ENCODE assay signal across 18 cellular contexts in genomic region chr17:4648741-4649140, GRCh38. TPM values are rescaled to one million over a fixed set of nuclear protein-coding genes. Genes with fewer than 3 reads are reported as not detected.
A peak's percentile ranks its signal among the peaks of the same experiment; 100 is the strongest.
DNase-seq lines count a peak whose midpoint lies in the region; ATAC-seq and TF ChIP-seq lines count a peak whose summit lies in the region.
"Had no signal": no experiment of that assay in that cellular context is flagged by ENCODE, and none has a peak within 500 bp of the region (broad histone marks: within the 10 kb centered on the region; RNA-seq: fewer than 3 reads in every experiment).

No MANE protein-coding gene starts in this region.

- H3K27me3 Mint-ChIP-seq in MCF 10A (ENCODE audit: insufficient read depth, unreplicated experiment) (peaks cover 36% of the 10 kb centered on the region), glutamatergic neuron (ENCODE audit: unreplicated experiment) (no peaks in the 10 kb centered on the region)
- no peaks in the 10 kb centered on the region for H3K27me3 Mint-ChIP-seq in dendritic cell treated with granulocyte-macrophage colony-stimulating factor and Interleukin-4, amounts not matched to agents 40 ng/mL and 50 ng/mL, for 4 days

- intact Hi-C loops in MCF 10A (cut with micrococcal nuclease), result no loop called here
- intact Hi-C loops in mammary epithelial cell (cut with micrococcal nuclease), result no loop called here
- intact Hi-C loops in dendritic cell treated with granulocyte-macrophage colony-stimulating factor and Interleukin-4, amounts not matched to agents 40 ng/mL and 50 ng/mL, for 4 days (cut with micrococcal nuclease), result loop anchor here (5.0 kb wide), 1 partner anchor 34 kb away; no protein-coding TSS in a partner anchor

- no peak overlapping the region for H3K27ac ChIP-seq in mammary epithelial cell (ENCODE audit: insufficient read depth, low read depth, low read length)
- H3K27ac ChIP-seq: esophagus muscularis mucosa, spleen had no signal

- no peaks in the 10 kb centered on the region for H3K4me1 ChIP-seq in mammary epithelial cell (ENCODE audit: insufficient read depth, low read length)
- H3K4me1 ChIP-seq: esophagus muscularis mucosa had no signal

- H3K36me3 Mint-ChIP-seq in MCF 10A (ENCODE audit: insufficient read depth, unreplicated experiment) (no peaks in the 10 kb centered on the region), glutamatergic neuron (ENCODE audit: unreplicated experiment) (no peaks in the 10 kb centered on the region)
- peaks cover 30% of the 10 kb centered on the region for H3K36me3 Mint-ChIP-seq in dendritic cell treated with granulocyte-macrophage colony-stimulating factor and Interleukin-4, amounts not matched to agents 40 ng/mL and 50 ng/mL, for 4 days (ENCODE audit: low read depth)

- WGBS in mammary epithelial cell (ENCODE audit: low coverage, missing lambda C conversion rate), result 100% methylated on average over 2 of the region's 2 CpGs

- BruUV-seq in MCF 10A (replicated peaks; lab: Mats Ljungman, UMichigan), result no TSS peak
- no TSS peak for BruUV-seq in mammary epithelial cell (replicated peaks; lab: Mats Ljungman, UMichigan)

- CTCF ChIA-PET in MCF 10A (lab: Yijun Ruan, JAX) (interaction anchor here (1.6 kb wide), 1 partner anchor 82 kb away, joined by 6 read pairs; no protein-coding TSS in a partner anchor), mammary epithelial cell (lab: Charles Lee; ENCODE audit: low non-redundant PET) (interaction anchor here (0.6 kb wide), 1 partner anchor 112 kb away, joined by 4 read pairs; no protein-coding TSS in a partner anchor)

- H3K4me2 ChIP-seq in mammary epithelial cell (ENCODE audit: insufficient read depth, low read depth, low read length), result no peak overlapping the region

- dilution Hi-C loops in mammary epithelial cell (cut with HindIII; ENCODE audit: low sequenced_read_pairs), result loop anchor here (5.0 kb wide), 3 partner anchors 44 to 79 kb away; partner anchors contain the start of gene SMTNL2

- H3K4me3 ChIP-seq in mammary epithelial cell (replicated peaks in 1 of 3; ENCODE audit: insufficient read depth in 1 of 3, low read depth in 2 of 3, low read length in 3 of 3), result no peak overlapping the region
- H3K4me3 ChIP-seq: esophagus muscularis mucosa, spleen had no signal

- in situ Hi-C loops in mammary epithelial cell (cut with MboI; ENCODE audit: low sequenced_read_pairs in 2 of 2), result no loop called here

- H3K4me1 Mint-ChIP-seq in MCF 10A (ENCODE audit: insufficient read depth, unreplicated experiment), result no peaks in the 10 kb centered on the region
- H3K4me1 Mint-ChIP-seq in dendritic cell treated with granulocyte-macrophage colony-stimulating factor and Interleukin-4, amounts not matched to agents 40 ng/mL and 50 ng/mL, for 4 days (ENCODE audit: low read depth), result peaks cover 77% of the 10 kb centered on the region
- H3K4me1 Mint-ChIP-seq in glutamatergic neuron (ENCODE audit: low read depth, unreplicated experiment), result no peaks in the 10 kb centered on the region
- H3K4me1 Mint-ChIP-seq: activated CD4-positive, alpha-beta T cell treated with anti-CD3 and anti-CD28 coated beads, Interleukin-2, amount 10 ng/mL, durations not matched to agents 24 days and 14 days had no signal

- no peaks in the 10 kb centered on the region for H3K36me3 ChIP-seq in mammary epithelial cell (ENCODE audit: insufficient read depth, low read length)
- H3K36me3 ChIP-seq: esophagus muscularis mucosa, spleen had no signal

- no peak overlapping the region for H2AFZ ChIP-seq in mammary epithelial cell (ENCODE audit: low read depth, low read length)

- no peaks in the 10 kb centered on the region for H3K79me2 ChIP-seq in mammary epithelial cell (ENCODE audit: insufficient read depth, low read length)

- no peak overlapping the region for H3K27ac Mint-ChIP-seq in MCF 10A (ENCODE audit: low read depth, unreplicated experiment)
- peak overlapping the region; percentile 62 for H3K27ac Mint-ChIP-seq in dendritic cell treated with granulocyte-macrophage colony-stimulating factor and Interleukin-4, amounts not matched to agents 40 ng/mL and 50 ng/mL, for 4 days
- no peak overlapping the region for H3K27ac Mint-ChIP-seq in glutamatergic neuron (ENCODE audit: unreplicated experiment)
- H3K27ac Mint-ChIP-seq: activated CD4-positive, alpha-beta T cell treated with anti-CD3 and anti-CD28 coated beads, Interleukin-2, amount 10 ng/mL, durations not matched to agents 24 days and 14 days; T-helper 1 cell treated with Interleukin-12 subunit alpha and Interleukin-12 subunit beta and Interleukin-4 antibody, amounts not matched to agents 30 μg/mL and 1 μg/mL, for 36 hours had no signal

- DNase-seq in MCF 10A (ENCODE audit: unreplicated experiment), result peak; percentile 11
- no peak for DNase-seq in mammary epithelial cell
- peak; percentile 78 for DNase-seq in NCI-H510A treated with DMSO at 0.1 percent for 48 hours (lab: John Stamatoyannopoulos, UW)
- no peak for DNase-seq in stimulated activated CD4-positive, alpha-beta T cell treated with anti-CD3 and anti-CD28 coated beads, Interleukin-4, amount 100 ng/mL, for 4 hours
- no peak for DNase-seq in glutamatergic neuron
- DNase-seq: activated CD4-positive, alpha-beta T cell treated with anti-CD3 and anti-CD28 coated beads, Interleukin-2, amount 10 ng/mL, durations not matched to agents 24 days and 14 days; activated T-cell treated with anti-CD3 and anti-CD28 coated beads, Interleukin-2, amount 50 U/mL, for 48 hours; aorta; cortex of kidney; NCI-H1048; PC-3; spleen had no signal

- no peak for TF ChIP-seq CTCF in MCF 10A (IDR thresholded peaks at IDR 0.05; ENCODE audit: unreplicated experiment)
- no peak for TF ChIP-seq CTCF in mammary epithelial cell (conservative IDR thresholded peaks at IDR 0.05 in 1 of 2, IDR thresholded peaks at IDR 0.05 in 1 of 2; ENCODE audit: extremely low read depth in 1 of 2, insufficient read depth in 1 of 2, low read depth in 1 of 2, low read length in 2 of 2)
- no peak for TF ChIP-seq CTCF in glutamatergic neuron (IDR thresholded peaks at IDR 0.05; ENCODE audit: partially characterized antibody, unreplicated experiment)

- no peak for ATAC-seq in HG03378 (IDR thresholded peaks at IDR 0.05; ENCODE audit: unreplicated experiment)
- no peak for ATAC-seq in HG02852 (IDR thresholded peaks at IDR 0.05; ENCODE audit: unreplicated experiment)
- ATAC-seq: PC-3 had no signal

- H4K20me1 ChIP-seq in mammary epithelial cell (ENCODE audit: insufficient read depth, low read length), result no peaks in the 10 kb centered on the region

- H3K27me3 ChIP-seq in mammary epithelial cell (ENCODE audit: insufficient read depth, low read length), result peaks cover 5% of the 10 kb centered on the region

- no peak overlapping the region for H3K9ac ChIP-seq in mammary epithelial cell (ENCODE audit: insufficient read depth, low read length)

- H3K4me3 Mint-ChIP-seq in MCF 10A (ENCODE audit: unreplicated experiment), result no peak overlapping the region
- no peak overlapping the region for H3K4me3 Mint-ChIP-seq in dendritic cell treated with granulocyte-macrophage colony-stimulating factor and Interleukin-4, amounts not matched to agents 40 ng/mL and 50 ng/mL, for 4 days
- H3K4me3 Mint-ChIP-seq in glutamatergic neuron (ENCODE audit: unreplicated experiment), result no peak overlapping the region
- H3K4me3 Mint-ChIP-seq: activated CD4-positive, alpha-beta T cell treated with anti-CD3 and anti-CD28 coated beads, Interleukin-2, amount 10 ng/mL, durations not matched to agents 24 days and 14 days; T-helper 1 cell treated with Interleukin-12 subunit alpha and Interleukin-12 subunit beta and Interleukin-4 antibody, amounts not matched to agents 30 μg/mL and 1 μg/mL, for 36 hours had no signal

- no peaks in the 10 kb centered on the region for H3K9me3 Mint-ChIP-seq in MCF 10A (ENCODE audit: unreplicated experiment)
- no peaks in the 10 kb centered on the region for H3K9me3 Mint-ChIP-seq in dendritic cell treated with granulocyte-macrophage colony-stimulating factor and Interleukin-4, amounts not matched to agents 40 ng/mL and 50 ng/mL, for 4 days
- H3K9me3 Mint-ChIP-seq in glutamatergic neuron (ENCODE audit: unreplicated experiment), result no peaks in the 10 kb centered on the region
- H3K9me3 Mint-ChIP-seq: activated CD4-positive, alpha-beta T cell treated with anti-CD3 and anti-CD28 coated beads, Interleukin-2, amount 10 ng/mL, durations not matched to agents 24 days and 14 days; T-helper 1 cell treated with Interleukin-12 subunit alpha and Interleukin-12 subunit beta and Interleukin-4 antibody, amounts not matched to agents 30 μg/mL and 1 μg/mL, for 36 hours had no signal

- POLR2A ChIA-PET in MCF 10A (lab: Yijun Ruan, JAX), result no interaction called here

- H3K9me3 ChIP-seq in mammary epithelial cell (replicated peaks; ENCODE audit: insufficient read depth, low read length), result no peaks in the 10 kb centered on the region
- H3K9me3 ChIP-seq: spleen had no signal

RNA-seq across cellular contexts. Expression of gene ALOX15, which starts 7.3 kb away (rescaled TPM):
- total RNA-seq in MCF 10A (2022), result not detected in 2 replicates
- total RNA-seq in mammary epithelial cell, result not detected
- not detected for polyA plus RNA-seq in mammary epithelial cell
- not detected for polyA minus RNA-seq in mammary epithelial cell
- total RNA-seq in glutamatergic neuron (ENCODE audit: unreplicated experiment), result not detected
- total RNA-seq: activated CD4-positive, alpha-beta T cell treated with anti-CD3 and anti-CD28 coated beads, Interleukin-2, amount 10 ng/mL, durations not matched to agents 24 days and 14 days; aorta; esophagus muscularis mucosa; lung microvascular endothelial cell; PC-3 had no signal
- polyA plus RNA-seq: aorta had no signal

RNA-seq across cellular contexts. Expression of gene PELP1, which starts 55.2 kb away (rescaled TPM):
- total RNA-seq in MCF 10A (2022), result 63.9 and 74.8 TPM in 2 replicates
- 10 to 100 TPM; 29.0 to 56.6 TPM for total RNA-seq in mammary epithelial cell
- 19.1 TPM for polyA plus RNA-seq in mammary epithelial cell
- polyA minus RNA-seq in mammary epithelial cell, result 94.6 TPM
- 63.7 TPM for total RNA-seq in glutamatergic neuron (ENCODE audit: unreplicated experiment)

Comparison
In these comparisons a context has a peak if more than half of its experiments do, and no peak if none do; other contexts are left out.
1. DNase-seq: peak in MCF 10A (single experiment) and NCI-H510A treated with DMSO at 0.1 percent for 48 hours (single experiment); none in mammary epithelial cell (single experiment), stimulated activated CD4-positive, alpha-beta T cell treated with anti-CD3 and anti-CD28 coated beads, Interleukin-4, amount 100 ng/mL, for 4 hours (0 of 2) and glutamatergic neuron (single experiment).